20 cellular contexts compared by ENCODE assay signal in the genomic region with DNA sequence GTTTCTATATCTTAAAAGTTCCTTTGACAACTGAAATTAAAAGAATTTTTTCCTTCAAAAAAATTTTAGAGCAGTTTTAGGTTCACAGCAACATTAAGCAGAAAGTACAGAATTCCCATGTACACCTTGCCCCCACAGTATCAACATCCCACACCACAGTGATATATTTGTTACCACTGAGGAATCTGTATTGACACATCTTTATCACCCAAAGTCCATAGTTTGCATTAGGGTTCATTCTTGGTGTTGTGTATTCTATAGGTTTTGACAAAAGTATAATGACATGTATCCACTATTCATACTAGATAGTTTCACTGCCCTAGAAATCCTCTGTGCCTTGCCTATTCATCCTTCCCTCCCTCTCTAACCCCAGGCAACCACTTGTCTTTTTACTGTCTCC. TPM values are rescaled to one million over a fixed set of nuclear protein-coding genes. Genes with fewer than 3 reads are reported as not detected.
DNase-seq lines count a peak whose midpoint lies in the region; ATAC-seq and TF ChIP-seq lines count a peak whose summit lies in the region.
"Had no signal": no experiment of that assay in that cellular context is flagged by ENCODE, and none has a peak within 500 bp of the region (broad histone marks: within the 10 kb centered on the region; RNA-seq: fewer than 3 reads in every experiment).

No MANE protein-coding gene starts in this region.

- 0 out of 2 replicates have a peak, but pooled peaks cover 7% of the 10 kb centered on the region for H3K79me2 ChIP-seq in PC-3 (ENCODE audit: low read length)

- TF ChIP-seq CTCF in PC-3 (conservative IDR thresholded peaks at IDR 0.05; ENCODE audit: low read depth, low read length) (no peak), tibial artery (IDR thresholded peaks at IDR 0.05) (no peak)

- H3K36me3 ChIP-seq in PC-3 (ENCODE audit: low read depth, low read length), result no peaks in the 10 kb centered on the region
- H3K36me3 ChIP-seq in mucosa of rectum (ENCODE audit: control insufficient read depth in 2 of 2, insufficient read depth in 2 of 2, low read length in 2 of 2), result no peaks in the 10 kb centered on the region
- H3K36me3 ChIP-seq in tibial artery, result no peaks in the 10 kb centered on the region
- H3K36me3 ChIP-seq: breast epithelium, neutrophil had no signal

- BruUV-seq in PC-3 (replicated peaks; lab: Mats Ljungman, UMichigan), result no TSS peak

- no peak overlapping the region for H3K4me3 ChIP-seq in PC-3 (ENCODE audit: low read length)
- H3K4me3 ChIP-seq in mucosa of rectum (ENCODE audit: low read length in 2 of 2), result no peak overlapping the region
- no peak overlapping the region for H3K4me3 ChIP-seq in tibial artery
- H3K4me3 ChIP-seq: breast epithelium, lung had no signal

- H3K27me3 ChIP-seq in PC-3 (ENCODE audit: low read length) (no peaks in the 10 kb centered on the region), mucosa of rectum (ENCODE audit: control insufficient read depth in 2 of 2, insufficient read depth in 2 of 2, low read length in 2 of 2) (no peaks in the 10 kb centered on the region), tibial artery (no peaks in the 10 kb centered on the region)
- H3K27me3 ChIP-seq: breast epithelium, neutrophil had no signal

- ATAC-seq in PC-3, result no peak
- no peak for ATAC-seq in HG03342 (IDR thresholded peaks at IDR 0.05; ENCODE audit: unreplicated experiment)
- ATAC-seq in esophagus mucosa, result no peak
- ATAC-seq: HCT116; stimulated activated naive CD8-positive, alpha-beta T cell treated with anti-CD3 and anti-CD28 coated beads, Interleukin-15, amount 100 ng/mL, for 72 hours had no signal

- no peak overlapping the region for H3K4me2 ChIP-seq in PC-3 (ENCODE audit: low read length)

- no peaks in the 10 kb centered on the region for H3K9me3 ChIP-seq in PC-3 (ENCODE audit: low read length)
- H3K9me3 ChIP-seq in mucosa of rectum (ENCODE audit: control insufficient read depth in 2 of 2, low read length in 2 of 2), result no peaks in the 10 kb centered on the region
- H3K9me3 ChIP-seq in tibial artery, result no peaks in the 10 kb centered on the region
- H3K9me3 ChIP-seq: breast epithelium, neutrophil had no signal

- POLR2A ChIA-PET in PC-3 (lab: Charles Lee; ENCODE audit: unreplicated experiment), result no interaction called here

- intact Hi-C loops in PC-3 (cut with micrococcal nuclease) (loop anchor here (5.0 kb wide), 1 partner anchor 80 kb away; no protein-coding TSS in a partner anchor), tibial artery (cut with DNase I; ENCODE audit: low total_unique reads) (no loop called here)

- peaks cover 3% of the 10 kb centered on the region for H3F3A ChIP-seq in PC-3 (ENCODE audit: low read length, unreplicated experiment)

- CTCF ChIA-PET in PC-3 (lab: Charles Lee), result no interaction called here

- DNase-seq in PC-3, result no peak
- DNase-seq in caudate nucleus (lab: John Stamatoyannopoulos, UW), result no peak
- DNase-seq in tibial artery, result no peak
- DNase-seq in pons (ENCODE audit: low spot score), result no peak
- DNase-seq: activated B cell treated with CpG ODN at 0.5 μM for 24 hours; activated CD4-positive, alpha-beta T cell treated with anti-CD3 and anti-CD28 coated beads, Interleukin-2, amount 50 U/mL, for 4 hours; activated CD8-positive, alpha-beta memory T cell treated with anti-CD3 and anti-CD28 coated beads, Interleukin-2, amount 50 U/mL, for 4 hours; CD8-positive, alpha-beta T cell; DMS79; KG1; NCI-H526; retina; stimulated activated naive CD8-positive, alpha-beta T cell treated with anti-CD3 and anti-CD28 coated beads, Interleukin-15, amount 100 ng/mL, for 72 hours had no signal

- H4K20me1 ChIP-seq in PC-3 (ENCODE audit: low read length), result no peaks in the 10 kb centered on the region

- H3K27ac ChIP-seq in PC-3 (ENCODE audit: low read length) (peak overlapping the region; percentile 97), caudate nucleus (ENCODE audit: low read depth, low read length) (peak overlapping the region; percentile 37), mucosa of rectum (ENCODE audit: low read depth in 2 of 2, low read length in 2 of 2) (peak overlapping the region; percentile 91 to 92), tibial artery (peak overlapping the region; percentile 75 to 80)

- H3K9ac ChIP-seq in PC-3 (ENCODE audit: low read length) (no peak overlapping the region), mucosa of rectum (ENCODE audit: low read depth in 1 of 2, low read length in 2 of 2) (peak overlapping the region in 1 of 2 donors; percentile 0)

- H2AFZ ChIP-seq in PC-3 (ENCODE audit: low read length), result no peak overlapping the region

- H3K4me1 ChIP-seq in PC-3 (ENCODE audit: insufficient read depth, low read length) (peaks cover 36% of the 10 kb centered on the region), mucosa of rectum (ENCODE audit: control insufficient read depth in 2 of 2, insufficient read depth in 2 of 2, low read length in 2 of 2) (peaks cover 41 to 53% of the 10 kb centered on the region in 2 donors), tibial artery (peaks cover 0 to 79% (median 36%) of the 10 kb centered on the region in 4 donors)
- H3K4me1 ChIP-seq: breast epithelium had no signal

- no peaks in the 10 kb centered on the region for H3K9me2 ChIP-seq in PC-3 (replicated peaks; ENCODE audit: low read length)

RNA-seq across cellular contexts. Expression of a gene that starts 43.7 kb away (rescaled TPM):
- total RNA-seq in PC-3 (2014; rRNA removed), result 5.2 and 6.7 TPM in 2 replicates
- 10.2 TPM for total RNA-seq in esophagus mucosa
- total RNA-seq: activated B cell treated with CpG ODN at 0.5 μM for 24 hours had no signal

Comparison
In these comparisons a context has a peak if more than half of its experiments do, and no peak if none do; other contexts are left out.
1. H3K27ac ChIP-seq: peak in every context shown above with its lines; median percentile 97 in PC-3; 92 in mucosa of rectum; 78 in tibial artery; 37 in caudate nucleus.